Comparison of ENCODE assay signal across 28 cellular contexts in the genomic region with DNA sequence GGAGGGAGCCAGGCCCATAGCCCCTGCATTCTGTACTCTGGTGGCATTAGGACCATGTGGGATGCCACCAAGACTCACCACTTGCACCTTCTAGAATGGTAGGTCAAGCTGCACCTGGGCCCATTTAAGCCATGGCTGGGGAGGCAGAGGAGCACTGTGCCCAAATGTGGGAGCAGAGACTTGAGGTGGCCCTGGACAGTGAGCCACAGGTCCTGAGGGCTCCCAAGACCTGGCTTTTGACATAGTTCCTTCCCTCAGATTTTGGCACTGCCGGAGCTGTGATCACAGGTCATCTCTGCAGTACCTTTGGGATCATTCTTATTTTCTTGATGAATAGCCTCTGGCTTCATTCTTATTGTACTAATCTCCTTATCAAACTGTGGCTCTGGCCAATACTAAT.
"Had no signal": no experiment of that assay in that cellular context is flagged by ENCODE, and none has a peak within 500 bp of the region (broad histone marks: within the 10 kb centered on the region; RNA-seq: fewer than 3 reads in every experiment).

No MANE protein-coding gene starts in this region.

- H3K4me1 Mint-ChIP-seq: activated B cell treated with CpG ODN at 0.5 μM for 24 hours; activated naive CD4-positive, alpha-beta T cell treated with anti-CD3 and anti-CD28 coated beads, Interleukin-2, amount 50 U/mL, for 24 hours; activated naive CD8-positive, alpha-beta T cell treated with anti-CD3 and anti-CD28 coated beads, Interleukin-2, amount 50 U/mL, for 24 hours; activated T-helper 17 cell treated with anti-CD3 and anti-CD28 coated beads, Interleukin-2, amount 50 U/mL, for 72 hours had no signal

- ATAC-seq: activated CD4-positive, CD25-positive, alpha-beta regulatory T cell treated with anti-CD3 and anti-CD28 coated beads, Interleukin-2, amount 50 U/mL, for 24 hours; activated CD8-positive, alpha-beta T cell treated with anti-CD3 and anti-CD28 coated beads for 36 hours; activated naive CD8-positive, alpha-beta T cell treated with anti-CD3 and anti-CD28 coated beads, Interleukin-2, amount 50 U/mL, for 24 hours; activated T-cell treated with anti-CD3 and anti-CD28 coated beads, Interleukin-2, amount 50 U/mL, for 4 hours; activated T-helper 17 cell treated with anti-CD3 and anti-CD28 coated beads, Interleukin-2, amount 50 U/mL, for 72 hours; body of pancreas; esophagus mucosa had no signal

- H3K4me3 Mint-ChIP-seq: activated B cell treated with CpG ODN at 0.5 μM for 24 hours; activated CD8-positive, alpha-beta T cell treated with anti-CD3 and anti-CD28 coated beads for 36 hours; activated naive CD4-positive, alpha-beta T cell treated with anti-CD3 and anti-CD28 coated beads, Interleukin-2, amount 50 U/mL, for 24 hours; activated naive CD8-positive, alpha-beta T cell treated with anti-CD3 and anti-CD28 coated beads for 36 hours; activated naive CD8-positive, alpha-beta T cell treated with anti-CD3 and anti-CD28 coated beads, Interleukin-2, amount 50 U/mL, for 24 hours; activated T-cell treated with anti-CD3 and anti-CD28 coated beads, Interleukin-2, amount 50 U/mL, for 4 hours; activated T-helper 17 cell treated with anti-CD3 and anti-CD28 coated beads, Interleukin-2, amount 50 U/mL, for 72 hours; endodermal cell had no signal

- H3K36me3 Mint-ChIP-seq: activated naive CD4-positive, alpha-beta T cell treated with anti-CD3 and anti-CD28 coated beads, Interleukin-2, amount 50 U/mL, for 24 hours had no signal

- H3K27ac ChIP-seq: body of pancreas, colonic mucosa, WERI-Rb-1 had no signal

- DNase-seq: activated B cell treated with CpG ODN at 0.5 μM for 24 hours; activated CD4-positive, alpha-beta T cell treated with anti-CD3 and anti-CD28 coated beads for 48 hours; activated CD4-positive, alpha-beta T cell treated with anti-CD3 and anti-CD28 coated beads, Interleukin-2, amount 50 U/mL, for 1 hour; activated CD4-positive, alpha-beta T cell treated with anti-CD3 and anti-CD28 coated beads, Interleukin-2, amount 50 U/mL, for 48 hours; activated CD8-positive, alpha-beta memory T cell treated with anti-CD3 and anti-CD28 coated beads for 24 hours; activated CD8-positive, alpha-beta T cell treated with anti-CD3 and anti-CD28 coated beads for 36 hours; activated effector memory CD4-positive, alpha-beta T cell treated with Interleukin-2 at 50 U/mL for 16 hours; activated gamma-delta T cell treated with Interleukin-2 at 50 U/mL for 16 hours; activated naive CD4-positive, alpha-beta T cell treated with Interleukin-2 at 50 U/mL for 16 hours; activated naive CD8-positive, alpha-beta T cell treated with anti-CD3 and anti-CD28 coated beads for 36 hours; activated naive CD8-positive, alpha-beta T cell treated with anti-CD3 and anti-CD28 coated beads, Interleukin-2, amount 50 U/mL, for 24 hours; activated T-cell treated with anti-CD3 and anti-CD28 coated beads, Interleukin-2, amount 50 U/mL, for 4 hours; adrenal gland; amygdala; body of pancreas; central memory CD4-positive, alpha-beta T cell; cerebellar nuclear complex; colonic mucosa; effector memory CD4-positive, alpha-beta T cell; endodermal cell; foreskin fibroblast; head of caudate nucleus; T-helper 2 cell; WERI-Rb-1 had no signal

- H3K27ac Mint-ChIP-seq: activated B cell treated with CpG ODN at 0.5 μM for 24 hours; activated CD8-positive, alpha-beta T cell treated with anti-CD3 and anti-CD28 coated beads for 36 hours; activated naive CD4-positive, alpha-beta T cell treated with anti-CD3 and anti-CD28 coated beads, Interleukin-2, amount 50 U/mL, for 24 hours; activated naive CD8-positive, alpha-beta T cell treated with anti-CD3 and anti-CD28 coated beads for 36 hours; activated naive CD8-positive, alpha-beta T cell treated with anti-CD3 and anti-CD28 coated beads, Interleukin-2, amount 50 U/mL, for 24 hours; activated T-helper 17 cell treated with anti-CD3 and anti-CD28 coated beads, Interleukin-2, amount 50 U/mL, for 72 hours; endodermal cell had no signal

- H3K27me3 Mint-ChIP-seq: activated CD8-positive, alpha-beta T cell treated with anti-CD3 and anti-CD28 coated beads for 36 hours; activated naive CD4-positive, alpha-beta T cell treated with anti-CD3 and anti-CD28 coated beads, Interleukin-2, amount 50 U/mL, for 24 hours; activated naive CD8-positive, alpha-beta T cell treated with anti-CD3 and anti-CD28 coated beads for 36 hours; activated naive CD8-positive, alpha-beta T cell treated with anti-CD3 and anti-CD28 coated beads, Interleukin-2, amount 50 U/mL, for 24 hours; activated T-helper 17 cell treated with anti-CD3 and anti-CD28 coated beads, Interleukin-2, amount 50 U/mL, for 72 hours had no signal

- H3K9me3 Mint-ChIP-seq: activated CD8-positive, alpha-beta T cell treated with anti-CD3 and anti-CD28 coated beads for 36 hours; activated naive CD4-positive, alpha-beta T cell treated with anti-CD3 and anti-CD28 coated beads, Interleukin-2, amount 50 U/mL, for 24 hours; activated naive CD8-positive, alpha-beta T cell treated with anti-CD3 and anti-CD28 coated beads for 36 hours; activated naive CD8-positive, alpha-beta T cell treated with anti-CD3 and anti-CD28 coated beads, Interleukin-2, amount 50 U/mL, for 24 hours; activated T-cell treated with anti-CD3 and anti-CD28 coated beads, Interleukin-2, amount 50 U/mL, for 4 hours; activated T-helper 17 cell treated with anti-CD3 and anti-CD28 coated beads, Interleukin-2, amount 50 U/mL, for 72 hours; endodermal cell had no signal
